ENCODE assay signal across 10 cellular contexts in the genomic region with DNA sequence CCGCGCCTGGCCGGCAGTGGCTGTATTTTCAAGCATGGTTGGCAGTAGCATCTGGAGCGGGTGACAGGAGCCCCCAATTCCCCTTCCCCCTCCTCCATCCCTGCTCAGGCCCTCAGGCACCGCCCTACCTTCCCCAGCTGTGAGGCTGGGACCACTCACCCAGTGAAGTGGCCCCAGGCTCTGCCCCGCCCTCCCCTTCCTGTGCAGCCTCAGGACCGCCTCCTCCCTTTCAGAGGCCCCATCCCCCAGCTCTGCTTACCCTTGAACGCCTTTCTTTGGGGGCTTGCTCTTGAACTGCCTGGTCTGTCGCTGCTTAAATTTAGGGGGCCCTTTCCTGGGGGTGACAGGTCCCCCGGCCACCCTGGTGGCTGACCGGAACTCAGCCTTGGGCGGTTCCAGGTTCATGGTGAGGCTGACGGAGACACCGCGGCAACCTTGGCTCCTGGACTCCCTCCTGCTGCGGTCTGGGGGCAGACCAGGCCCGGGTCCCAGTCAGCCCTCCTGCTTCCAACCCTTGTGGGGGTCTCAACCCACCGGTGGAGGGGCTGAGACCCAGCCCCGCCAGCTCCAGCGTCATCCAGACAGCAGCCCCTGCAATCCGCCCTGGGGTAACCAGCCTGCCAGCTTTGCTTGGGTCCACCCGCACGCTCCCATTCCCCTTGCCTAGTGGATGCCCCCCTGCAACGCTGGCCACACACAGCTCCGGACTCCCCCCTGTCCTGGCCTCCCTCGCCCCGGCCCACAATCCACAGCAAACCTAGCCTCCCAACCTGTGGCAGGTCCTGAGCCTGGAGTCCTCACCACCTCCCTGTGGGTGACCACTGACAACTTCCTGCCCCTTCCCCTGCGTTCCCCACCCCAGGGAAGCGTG. TPM values are rescaled to one million over a fixed set of nuclear protein-coding genes. Genes with fewer than 3 reads are reported as not detected.
DNase-seq lines count a peak whose midpoint lies in the region; ATAC-seq and TF ChIP-seq lines count a peak whose summit lies in the region.
"Had no signal": no experiment of that assay in that cellular context is flagged by ENCODE, and none has a peak within 500 bp of the region (broad histone marks: within the 10 kb centered on the region; RNA-seq: fewer than 3 reads in every experiment).

No MANE protein-coding gene starts in this region.

- peaks cover 9% of the 10 kb centered on the region for H3K27me3 Mint-ChIP-seq in activated CD8-positive, alpha-beta memory T cell treated with anti-CD3 and anti-CD28 coated beads, Interleukin-2, amount 10 ng/mL, durations not matched to agents 7 days and 5 days
- H3K27me3 Mint-ChIP-seq in activated CD4-positive, alpha-beta memory T cell treated with anti-CD3 and anti-CD28 coated beads for 36 hours: peaks cover 23% of the 10 kb centered on the region
- H3K27me3 Mint-ChIP-seq in immature natural killer cell (ENCODE audit: low read depth in 3 of 3): peaks cover 0 to 14% (median 6%) of the 10 kb centered on the region in 3 donors

- no peaks in the 10 kb centered on the region for H3K36me3 ChIP-seq in vagina
- H3K36me3 ChIP-seq in PC-9 (ENCODE audit: low read depth): no peaks in the 10 kb centered on the region
- H3K36me3 ChIP-seq: heart left ventricle had no signal

- peak overlapping the region; percentile 73 for H3K4me3 Mint-ChIP-seq in activated CD8-positive, alpha-beta memory T cell treated with anti-CD3 and anti-CD28 coated beads, Interleukin-2, amount 10 ng/mL, durations not matched to agents 7 days and 5 days
- H3K4me3 Mint-ChIP-seq in activated CD4-positive, alpha-beta memory T cell treated with anti-CD3 and anti-CD28 coated beads for 36 hours: no peak overlapping the region
- peak overlapping the region; percentile 85 to 97 (median 88) for H3K4me3 Mint-ChIP-seq in immature natural killer cell

- CTCF ChIA-PET in activated CD8-positive, alpha-beta memory T cell treated with anti-CD3 and anti-CD28 coated beads, Interleukin-2, amount 10 ng/mL, durations not matched to agents 7 days and 5 days (lab: Charles Lee): interaction anchor here (0.7 to 1.4 kb wide), 3 partner anchors 10 to 14 kb away, joined by 3 to 5 read pairs (median 3); no protein-coding TSS in a partner anchor
- CTCF ChIA-PET in activated CD4-positive, alpha-beta memory T cell treated with anti-CD3 and anti-CD28 coated beads for 36 hours (lab: Charles Lee): no interaction called here
- CTCF ChIA-PET in PC-9 (lab: Charles Lee): no interaction called here

- no peaks in the 10 kb centered on the region for H3K4me1 ChIP-seq in vagina
- no peaks in the 10 kb centered on the region for H3K4me1 ChIP-seq in PC-9 (replicated peaks; ENCODE audit: insufficient read depth)

- H3K9me3 Mint-ChIP-seq in activated CD8-positive, alpha-beta memory T cell treated with anti-CD3 and anti-CD28 coated beads, Interleukin-2, amount 10 ng/mL, durations not matched to agents 7 days and 5 days (ENCODE audit: low read depth): no peaks in the 10 kb centered on the region
- H3K9me3 Mint-ChIP-seq in activated CD4-positive, alpha-beta memory T cell treated with anti-CD3 and anti-CD28 coated beads for 36 hours: no peaks in the 10 kb centered on the region
- H3K9me3 Mint-ChIP-seq in immature natural killer cell: no peaks in the 10 kb centered on the region

- DNase-seq in activated CD8-positive, alpha-beta memory T cell treated with anti-CD3 and anti-CD28 coated beads, Interleukin-2, amount 10 ng/mL, durations not matched to agents 7 days and 5 days: peak; percentile 64
- DNase-seq in activated CD8-positive, alpha-beta memory T cell treated with anti-CD3 and anti-CD28 coated beads, Interleukin-2, amount 50 U/mL, for 48 hours: no peak
- peak; percentile 25 for DNase-seq in activated CD4-positive, alpha-beta memory T cell treated with anti-CD3 and anti-CD28 coated beads for 36 hours
- DNase-seq in immature natural killer cell: peak; percentile 30 to 43 (median 33)
- DNase-seq in stimulated activated naive CD8-positive, alpha-beta T cell treated with anti-CD3 and anti-CD28 coated beads, Interleukin-15, Interleukin-2, amounts not matched to agents 100 U/mL and 50 U/mL, for 24 hours: peak; percentile 40
- DNase-seq in vagina (ENCODE audit: extremely low spot score in 2 of 2): no peak
- DNase-seq in PC-9: no peak
- DNase-seq: heart left ventricle, NCI-H774 had no signal

- no peaks in the 10 kb centered on the region for H4K20me1 ChIP-seq in PC-9 (ENCODE audit: insufficient read depth)

- H2AFZ ChIP-seq in PC-9: no peak overlapping the region

- H3K4me1 Mint-ChIP-seq in activated CD8-positive, alpha-beta memory T cell treated with anti-CD3 and anti-CD28 coated beads, Interleukin-2, amount 10 ng/mL, durations not matched to agents 7 days and 5 days: peaks cover 25% of the 10 kb centered on the region
- H3K4me1 Mint-ChIP-seq in activated CD4-positive, alpha-beta memory T cell treated with anti-CD3 and anti-CD28 coated beads for 36 hours (ENCODE audit: low read depth): peaks cover 11% of the 10 kb centered on the region
- H3K4me1 Mint-ChIP-seq in immature natural killer cell: peaks cover 13 to 19% of the 10 kb centered on the region in 2 donors

- BruUV-seq in PC-9 (replicated peaks; lab: Mats Ljungman, UMichigan): no TSS peak

- H3K79me2 ChIP-seq in PC-9 (ENCODE audit: low read depth): no peaks in the 10 kb centered on the region

- TF ChIP-seq CTCF in vagina (IDR thresholded peaks at IDR 0.05) (no peak), PC-9 (conservative IDR thresholded peaks at IDR 0.05) (no peak)

- H3K27ac Mint-ChIP-seq in activated CD8-positive, alpha-beta memory T cell treated with anti-CD3 and anti-CD28 coated beads, Interleukin-2, amount 10 ng/mL, durations not matched to agents 7 days and 5 days: peak overlapping the region; percentile 77
- no peak overlapping the region for H3K27ac Mint-ChIP-seq in activated CD4-positive, alpha-beta memory T cell treated with anti-CD3 and anti-CD28 coated beads for 36 hours
- peak overlapping the region; percentile 64 to 90 (median 75) for H3K27ac Mint-ChIP-seq in immature natural killer cell

- POLR2A ChIA-PET in activated CD4-positive, alpha-beta memory T cell treated with anti-CD3 and anti-CD28 coated beads for 36 hours (lab: Charles Lee): no interaction called here
- POLR2A ChIA-PET in PC-9 (lab: Charles Lee; ENCODE audit: unreplicated experiment): no interaction called here

- peak; percentile 70 for ATAC-seq in activated CD8-positive, alpha-beta memory T cell treated with anti-CD3 and anti-CD28 coated beads, Interleukin-2, amount 10 ng/mL, durations not matched to agents 7 days and 5 days
- ATAC-seq in stimulated activated naive CD8-positive, alpha-beta T cell treated with anti-CD3 and anti-CD28 coated beads, Interleukin-15, Interleukin-2, amounts not matched to agents 100 U/mL and 50 U/mL, for 24 hours: peak; percentile 47
- no peak for ATAC-seq in GM21576 (IDR thresholded peaks at IDR 0.05; ENCODE audit: unreplicated experiment)

- H3K9me3 ChIP-seq in vagina (no peaks in the 10 kb centered on the region), PC-9 (ENCODE audit: insufficient read depth, low read depth) (no peaks in the 10 kb centered on the region)

- H3K36me3 Mint-ChIP-seq in activated CD8-positive, alpha-beta memory T cell treated with anti-CD3 and anti-CD28 coated beads, Interleukin-2, amount 10 ng/mL, durations not matched to agents 7 days and 5 days: no peaks in the 10 kb centered on the region
- H3K36me3 Mint-ChIP-seq in activated CD4-positive, alpha-beta memory T cell treated with anti-CD3 and anti-CD28 coated beads for 36 hours: no peaks in the 10 kb centered on the region
- H3K36me3 Mint-ChIP-seq in immature natural killer cell: peaks cover 0 to 4% (median 0%) of the 10 kb centered on the region in 3 donors

- no peak for TF ChIP-seq POLR2A in vagina (IDR thresholded peaks at IDR 0.05)

- H3K27ac ChIP-seq in vagina (no peak overlapping the region), PC-9 (no peak overlapping the region)
- H3K27ac ChIP-seq: heart left ventricle had no signal

- no peak overlapping the region for H3K4me2 ChIP-seq in PC-9

- H3K27me3 ChIP-seq in vagina (no peaks in the 10 kb centered on the region), PC-9 (ENCODE audit: insufficient read depth, low read depth) (no peaks in the 10 kb centered on the region)

- no peaks in the 10 kb centered on the region for H3K9me2 ChIP-seq in PC-9 (ENCODE audit: insufficient read depth)

- no peaks in the 10 kb centered on the region for H3F3A ChIP-seq in PC-9 (ENCODE audit: insufficient read depth, low read depth)

- intact Hi-C loops in activated CD4-positive, alpha-beta memory T cell treated with anti-CD3 and anti-CD28 coated beads for 36 hours (cut with micrococcal nuclease): no loop called here
- intact Hi-C loops in vagina (cut with DNase I) (no loop called here), PC-9 (cut with micrococcal nuclease; ENCODE audit: unreplicated experiment) (no loop called here)

- H3K4me3 ChIP-seq in vagina (no peak overlapping the region), PC-9 (no peak overlapping the region)

RNA-seq across cellular contexts. Expression of a gene that starts 3.2 kb away (rescaled TPM):
- total RNA-seq in activated CD8-positive, alpha-beta memory T cell treated with anti-CD3 and anti-CD28 coated beads, Interleukin-2, amount 10 ng/mL, durations not matched to agents 7 days and 5 days: 10 to 100 TPM; 12.0 to 12.5 TPM
- total RNA-seq in activated CD4-positive, alpha-beta memory T cell treated with anti-CD3 and anti-CD28 coated beads for 36 hours: 1 to 10 TPM; 1.1 to 1.5 TPM
- 10 to 100 TPM; 75.1 to 98.8 (median 81.4) TPM for polyA plus RNA-seq in immature natural killer cell
- total RNA-seq in vagina (not detected), PC-9 (2021) (0.68 and 1.3 TPM in 2 replicates)

RNA-seq across cellular contexts. Expression of a gene that starts 13.3 kb away (rescaled TPM):
- total RNA-seq in activated CD8-positive, alpha-beta memory T cell treated with anti-CD3 and anti-CD28 coated beads, Interleukin-2, amount 10 ng/mL, durations not matched to agents 7 days and 5 days: 10 to 100 TPM; 57.9 to 68.5 TPM
- 10 to 100 TPM; 49.6 to 57.7 TPM for total RNA-seq in activated CD4-positive, alpha-beta memory T cell treated with anti-CD3 and anti-CD28 coated beads for 36 hours
- polyA plus RNA-seq in immature natural killer cell: 10 to 100 TPM; 66.4 to 97.9 (median 93.9) TPM
- total RNA-seq in vagina (43.0 TPM), PC-9 (2021) (40.2 and 66.0 TPM in 2 replicates)

RNA-seq across cellular contexts. Expression of a gene that starts 13.4 kb away (rescaled TPM):
- 10 to 100 TPM; 37.4 to 42.3 TPM for total RNA-seq in activated CD8-positive, alpha-beta memory T cell treated with anti-CD3 and anti-CD28 coated beads, Interleukin-2, amount 10 ng/mL, durations not matched to agents 7 days and 5 days
- 10 to 100 TPM; 34.0 to 36.8 TPM for total RNA-seq in activated CD4-positive, alpha-beta memory T cell treated with anti-CD3 and anti-CD28 coated beads for 36 hours
- 10 to 100 TPM in 1 of 3 donors, 1 to 10 TPM in 2; 1.8 to 21.7 (median 6.1) TPM for polyA plus RNA-seq in immature natural killer cell
- total RNA-seq in vagina (13.8 TPM), PC-9 (2021) (29.3 and 30.0 TPM in 2 replicates)

RNA-seq across cellular contexts. Expression of a gene that starts 16.1 kb away (rescaled TPM):
- total RNA-seq in activated CD8-positive, alpha-beta memory T cell treated with anti-CD3 and anti-CD28 coated beads, Interleukin-2, amount 10 ng/mL, durations not matched to agents 7 days and 5 days: under 1 TPM; 0.23 to 0.26 TPM
- total RNA-seq in activated CD4-positive, alpha-beta memory T cell treated with anti-CD3 and anti-CD28 coated beads for 36 hours: under 1 TPM; 0.36 to 0.45 TPM
- under 1 TPM in 2 of 3 donors, not detected in 1; 0.48 to 0.63 TPM for polyA plus RNA-seq in immature natural killer cell
- total RNA-seq in vagina (not detected), PC-9 (2021) (8.6 and 15.0 TPM in 2 replicates)

RNA-seq across cellular contexts. Expression of a gene that starts 16.2 kb away (rescaled TPM):
- total RNA-seq in activated CD8-positive, alpha-beta memory T cell treated with anti-CD3 and anti-CD28 coated beads, Interleukin-2, amount 10 ng/mL, durations not matched to agents 7 days and 5 days: 100 to 1,000 TPM; 124 to 130 TPM
- total RNA-seq in activated CD4-positive, alpha-beta memory T cell treated with anti-CD3 and anti-CD28 coated beads for 36 hours: 10 to 100 TPM; 78.4 to 93.2 TPM
- polyA plus RNA-seq in immature natural killer cell: 10 to 100 TPM; 51.0 to 73.9 (median 60.3) TPM
- total RNA-seq in vagina (68.3 TPM), PC-9 (2021) (154 and 208 TPM in 2 replicates)

Comparison
In these comparisons a context has a peak if more than half of its experiments do, and no peak if none do; other contexts are left out.
1. DNase-seq: peak in activated CD8-positive, alpha-beta memory T cell treated with anti-CD3 and anti-CD28 coated beads, Interleukin-2, amount 10 ng/mL, durations not matched to agents 7 days and 5 days (single experiment), activated CD4-positive, alpha-beta memory T cell treated with anti-CD3 and anti-CD28 coated beads for 36 hours (single experiment), immature natural killer cell (3 of 3) and stimulated activated naive CD8-positive, alpha-beta T cell treated with anti-CD3 and anti-CD28 coated beads, Interleukin-15, Interleukin-2, amounts not matched to agents 100 U/mL and 50 U/mL, for 24 hours (single experiment); none in activated CD8-positive, alpha-beta memory T cell treated with anti-CD3 and anti-CD28 coated beads, Interleukin-2, amount 50 U/mL, for 48 hours (single experiment), vagina (0 of 2) and PC-9 (0 of 2).